In the genomic region with DNA sequence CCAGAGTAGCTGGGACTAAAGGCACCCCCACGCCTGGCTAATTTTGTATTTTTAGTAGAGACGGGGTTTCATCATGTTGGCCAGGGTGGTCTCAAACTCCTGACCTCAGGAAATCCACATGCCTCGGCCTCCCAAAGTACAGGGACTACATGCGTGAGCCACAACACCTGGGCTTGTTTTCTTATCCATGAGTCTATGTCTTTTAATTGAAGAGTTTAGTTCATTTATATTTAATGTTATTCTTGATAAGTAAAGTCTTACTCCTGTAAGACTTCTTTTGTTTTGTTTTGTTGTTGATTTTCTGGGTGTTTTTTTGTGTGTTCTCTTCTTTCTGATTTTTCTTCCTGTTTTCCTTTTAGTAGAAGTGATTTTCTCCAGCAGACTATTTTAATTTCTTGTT, we compare ENCODE assay signal across 7 cellular contexts.
"Had no signal": no experiment of that assay in that cellular context is flagged by ENCODE, and none has a peak within 500 bp of the region (broad histone marks: within the 10 kb centered on the region; RNA-seq: fewer than 3 reads in every experiment).

No MANE protein-coding gene starts in this region.

- ATAC-seq: GM12878 had no signal

- FAIRE-seq: GM12878, GM12891, GM12892, GM18507, GM19239 had no signal

- DNase-seq: GDM1, GF-D8 had no signal

- H3K4me3 ChIP-seq: GM12878 had no signal
